16 cellular contexts compared by ENCODE assay signal in the genomic region with DNA sequence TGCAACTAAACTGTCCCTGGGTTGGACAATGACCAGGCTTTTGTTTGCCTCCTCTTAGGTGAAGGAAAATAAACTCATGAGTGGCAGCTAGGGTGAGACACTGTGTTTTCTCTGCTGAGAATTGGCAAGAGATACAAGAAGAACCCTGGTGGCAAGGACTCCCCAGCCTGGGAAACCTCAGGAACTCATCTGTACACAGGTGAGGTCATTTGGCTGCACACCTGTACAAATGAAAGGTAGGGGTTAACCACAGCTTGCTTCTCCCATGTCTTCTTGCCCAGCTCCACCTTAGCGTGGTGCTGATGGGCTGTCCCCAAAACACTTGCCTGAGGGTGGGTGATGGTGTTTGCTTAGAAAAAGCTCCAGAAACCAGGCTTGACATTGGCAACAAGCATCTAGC.
DNase-seq lines count a peak whose midpoint lies in the region; ATAC-seq and TF ChIP-seq lines count a peak whose summit lies in the region.
"Had no signal": no experiment of that assay in that cellular context is flagged by ENCODE, and none has a peak within 500 bp of the region (broad histone marks: within the 10 kb centered on the region; RNA-seq: fewer than 3 reads in every experiment).

No MANE protein-coding gene starts in this region.

- H3K9ac ChIP-seq in mammary epithelial cell (ENCODE audit: insufficient read depth, low read length): no peak overlapping the region

- BruUV-seq in mammary epithelial cell (replicated peaks; lab: Mats Ljungman, UMichigan): no TSS peak
- BruUV-seq in MCF 10A (replicated peaks; lab: Mats Ljungman, UMichigan): no TSS peak

- peaks cover 24% of the 10 kb centered on the region for H3K27me3 Mint-ChIP-seq in MCF 10A (ENCODE audit: insufficient read depth, unreplicated experiment)

- no peak for ATAC-seq in GM18868 (IDR thresholded peaks at IDR 0.05; ENCODE audit: unreplicated experiment)

- no peak overlapping the region for H3K4me3 Mint-ChIP-seq in MCF 10A (ENCODE audit: unreplicated experiment)
- H3K4me3 Mint-ChIP-seq: CD14-positive monocyte; CD4-positive, alpha-beta T cell; CD8-positive, alpha-beta memory T cell; HFFc6 had no signal

- TF ChIP-seq CTCF in mammary epithelial cell (conservative IDR thresholded peaks at IDR 0.05 in 1 of 2, IDR thresholded peaks at IDR 0.05 in 1 of 2; ENCODE audit: extremely low read depth in 1 of 2, insufficient read depth in 1 of 2, low read depth in 1 of 2, low read length in 2 of 2) (no peak), MCF 10A (IDR thresholded peaks at IDR 0.05; ENCODE audit: unreplicated experiment) (no peak), LNCaP clone FGC (IDR thresholded peaks at IDR 0.05; ENCODE audit: control insufficient read depth, extremely low read depth, insufficient read depth) (no peak)

- H4K20me1 ChIP-seq in mammary epithelial cell (ENCODE audit: insufficient read depth, low read length): no peaks in the 10 kb centered on the region

- H2AFZ ChIP-seq in mammary epithelial cell (ENCODE audit: low read depth, low read length): no peak overlapping the region

- peaks cover 3% of the 10 kb centered on the region for H3K4me1 ChIP-seq in mammary epithelial cell (ENCODE audit: insufficient read depth, low read length)
- H3K4me1 ChIP-seq: HAP-1 had no signal

- dilution Hi-C loops in mammary epithelial cell (cut with HindIII; ENCODE audit: low sequenced_read_pairs): no loop called here

- POLR2A ChIA-PET in MCF 10A (lab: Yijun Ruan, JAX): interaction anchor here (0.6 kb wide), 1 partner anchor 108 kb away, joined by 3 read pairs; no protein-coding TSS in a partner anchor

- no peaks in the 10 kb centered on the region for H3K27me3 ChIP-seq in mammary epithelial cell (ENCODE audit: insufficient read depth, low read length)

- no peak overlapping the region for H3K4me3 ChIP-seq in mammary epithelial cell (replicated peaks in 1 of 3; ENCODE audit: insufficient read depth in 1 of 3, low read depth in 2 of 3, low read length in 3 of 3)
- no peak overlapping the region for H3K4me3 ChIP-seq in LNCaP clone FGC (ENCODE audit: low read depth, low read length)
- H3K4me3 ChIP-seq: HAP-1 had no signal

- H3K4me1 Mint-ChIP-seq in MCF 10A (ENCODE audit: insufficient read depth, unreplicated experiment): no peaks in the 10 kb centered on the region
- H3K4me1 Mint-ChIP-seq: CD14-positive monocyte; CD8-positive, alpha-beta memory T cell had no signal

- no peaks in the 10 kb centered on the region for H3K36me3 ChIP-seq in mammary epithelial cell (ENCODE audit: insufficient read depth, low read length)
- H3K36me3 ChIP-seq: HAP-1 had no signal

- no peak overlapping the region for H3K4me2 ChIP-seq in mammary epithelial cell (ENCODE audit: insufficient read depth, low read depth, low read length)

- intact Hi-C loops in mammary epithelial cell (cut with micrococcal nuclease): no loop called here
- intact Hi-C loops in MCF 10A (cut with micrococcal nuclease): no loop called here

- H3K36me3 Mint-ChIP-seq in MCF 10A (ENCODE audit: insufficient read depth, unreplicated experiment): no peaks in the 10 kb centered on the region
- H3K36me3 Mint-ChIP-seq: CD14-positive monocyte had no signal

- in situ Hi-C loops in mammary epithelial cell (cut with MboI; ENCODE audit: low sequenced_read_pairs in 2 of 2): no loop called here

- CTCF ChIA-PET in mammary epithelial cell (lab: Charles Lee; ENCODE audit: low non-redundant PET) (no interaction called here), MCF 10A (lab: Yijun Ruan, JAX) (interaction anchor here (0.6 kb wide), 1 partner anchor 79 kb away, joined by 3 read pairs; no protein-coding TSS in a partner anchor)

- no peaks in the 10 kb centered on the region for H3K79me2 ChIP-seq in mammary epithelial cell (ENCODE audit: insufficient read depth, low read length)

- H3K27ac ChIP-seq in mammary epithelial cell (ENCODE audit: insufficient read depth, low read depth, low read length): no peak overlapping the region

- no peak overlapping the region for H3K27ac Mint-ChIP-seq in MCF 10A (ENCODE audit: low read depth, unreplicated experiment)
- H3K27ac Mint-ChIP-seq: CD14-positive monocyte; CD4-positive, alpha-beta T cell; CD8-positive, alpha-beta memory T cell; HFFc6 had no signal

- peak; percentile 51 for DNase-seq in mammary epithelial cell
- DNase-seq in MCF 10A (ENCODE audit: unreplicated experiment): no peak
- DNase-seq in LNCaP clone FGC (ENCODE audit: low read depth): peak; percentile 43
- DNase-seq in RPMI8226: peak; percentile 5
- no peak for DNase-seq in stimulated activated CD4-positive, alpha-beta T cell treated with anti-CD3 and anti-CD28 coated beads, Interleukin-1b, Interleukin-23, amount 100 ng/mL, for 48 hours
- DNase-seq: CD4-positive, alpha-beta T cell; CD8-positive, alpha-beta memory T cell; DMS 273 treated with DMSO at 0.1 percent for 48 hours; DMS79; EL; GF-D8; GOT3; HFFc6 had no signal

- no peaks in the 10 kb centered on the region for H3K9me3 ChIP-seq in mammary epithelial cell (replicated peaks; ENCODE audit: insufficient read depth, low read length)
- H3K9me3 ChIP-seq: HAP-1 had no signal

- H3K9me3 Mint-ChIP-seq in MCF 10A (ENCODE audit: unreplicated experiment): no peaks in the 10 kb centered on the region
- H3K9me3 Mint-ChIP-seq: CD4-positive, alpha-beta T cell; HFFc6 had no signal

- WGBS in mammary epithelial cell (ENCODE audit: low coverage, missing lambda C conversion rate): 17% methylated on average over 1 of the region's 1 CpG

Comparison
In these comparisons a context has a peak if more than half of its experiments do, and no peak if none do; other contexts are left out.
1. DNase-seq: peak in mammary epithelial cell (single experiment), LNCaP clone FGC (single experiment) and RPMI8226 (single experiment); none in MCF 10A (single experiment) and stimulated activated CD4-positive, alpha-beta T cell treated with anti-CD3 and anti-CD28 coated beads, Interleukin-1b, Interleukin-23, amount 100 ng/mL, for 48 hours (single experiment).